24 cellular contexts compared by ENCODE assay signal in genomic region chrX:63282077-63282476, GRCh38.
"Had no signal": no experiment of that assay in that cellular context is flagged by ENCODE, and none has a peak within 500 bp of the region (broad histone marks: within the 10 kb centered on the region; RNA-seq: fewer than 3 reads in every experiment).

No MANE protein-coding gene starts in this region.

- H3K4me3 ChIP-seq: breast epithelium had no signal

- DNase-seq: activated B cell treated with CpG ODN at 0.5 μM for 24 hours; activated CD4-positive, alpha-beta T cell treated with anti-CD3 and anti-CD28 coated beads for 1 hour; activated CD4-positive, alpha-beta T cell treated with anti-CD3 and anti-CD28 coated beads, Interleukin-2, amount 10 ng/mL, durations not matched to agents 24 days and 14 days; activated CD4-positive, alpha-beta T cell treated with anti-CD3 and anti-CD28 coated beads, Interleukin-2, amount 50 U/mL, for 48 hours; activated CD8-positive, alpha-beta memory T cell treated with anti-CD3 and anti-CD28 coated beads, Interleukin-2, amount 10 ng/mL, durations not matched to agents 7 days and 5 days; activated effector memory CD4-positive, alpha-beta T cell treated with Interleukin-2 at 50 U/mL for 16 hours; activated naive CD4-positive, alpha-beta T cell; activated T-cell treated with anti-CD3 and anti-CD28 coated beads, Interleukin-2, amount 50 U/mL, for 24 hours; aorta; central memory CD4-positive, alpha-beta T cell; KG1; MV-4-11; NCI-H1092 treated with DMSO at 0.1 percent for 48 hours; NCI-H1417 treated with DMSO at 0.1 percent for 48 hours; NCI-H1694; NCI-H2029 treated with DMSO at 0.1 percent for 48 hours; NCI-H510A treated with DMSO at 0.1 percent for 48 hours; NCI-H69; NK-92 treated with Interleukin-12 subunit alpha and Interleukin-12 subunit beta, amount 100 ng/mL, for 24 hours; OCI-M1; RPMI8226; SHP77 had no signal

- H3K4me1 ChIP-seq: breast epithelium had no signal

- ATAC-seq: activated CD8-positive, alpha-beta memory T cell treated with anti-CD3 and anti-CD28 coated beads, Interleukin-2, amount 10 ng/mL, durations not matched to agents 7 days and 5 days; Panc1 had no signal

- H3K27ac ChIP-seq: breast epithelium had no signal

- H3K36me3 ChIP-seq: breast epithelium had no signal
